In the genomic region with DNA sequence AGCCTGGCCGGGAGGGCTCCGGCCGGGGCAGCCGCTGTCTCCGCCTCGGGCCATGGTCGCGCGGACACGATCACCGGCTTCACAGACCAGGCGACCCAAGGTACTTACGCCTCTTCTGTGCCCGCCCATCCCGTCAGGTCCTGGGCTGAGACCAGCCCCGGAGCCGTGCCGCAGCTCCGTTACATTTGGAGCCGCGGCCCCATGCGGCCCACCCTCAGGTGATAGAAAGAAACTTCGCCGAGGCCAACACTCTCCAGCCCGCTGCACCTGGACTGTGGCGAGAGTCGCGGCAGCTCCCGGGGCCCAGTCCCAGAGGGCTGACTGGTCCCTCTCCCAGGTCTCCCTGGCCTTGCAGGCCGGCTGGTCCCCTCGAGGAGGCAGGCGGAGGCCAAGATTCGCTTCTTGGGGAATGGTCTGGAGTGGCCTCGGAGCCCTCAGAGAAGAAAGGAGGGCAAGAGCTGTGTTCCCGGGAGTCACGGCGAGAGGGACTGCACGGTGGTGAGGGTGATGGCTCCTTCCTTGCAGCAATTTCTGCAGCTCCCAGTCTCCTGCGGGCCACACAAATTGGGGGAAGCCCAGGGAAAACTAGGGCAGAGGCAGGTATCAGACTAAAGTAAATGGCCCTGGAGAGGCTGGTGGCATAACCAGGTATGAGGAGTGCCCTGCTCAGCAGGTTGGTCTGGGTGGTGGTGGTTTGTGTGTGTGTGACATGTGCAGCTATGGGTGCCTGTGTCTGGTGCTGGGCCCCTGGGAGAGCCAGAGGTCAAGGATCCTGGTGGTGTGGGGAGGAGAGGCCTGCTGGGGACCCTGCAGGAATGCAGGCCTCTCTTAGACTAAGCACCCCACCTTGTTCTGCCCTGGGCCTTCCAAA, we compare ENCODE assay signal across 7 cellular contexts. TPM values are rescaled to one million over a fixed set of nuclear protein-coding genes. Genes with fewer than 3 reads are reported as not detected.
DNase-seq lines count a peak whose midpoint lies in the region; ATAC-seq and TF ChIP-seq lines count a peak whose summit lies in the region.

No MANE protein-coding gene starts in this region.

- no TSS peak for BruUV-seq in Calu3 (replicated peaks; lab: Mats Ljungman, UMichigan)

- H2AFZ ChIP-seq in hepatocyte: peak overlapping the region; percentile 45
- no peak overlapping the region for H2AFZ ChIP-seq in smooth muscle cell (ENCODE audit: low read depth)

- peak overlapping the region; percentile 96 for H3K4me2 ChIP-seq in hepatocyte
- H3K4me2 ChIP-seq in smooth muscle cell: peak overlapping the region; percentile 88

- H3K4me3 Mint-ChIP-seq in Calu3 (ENCODE audit: low read depth, unreplicated experiment): no peak overlapping the region

- H3K36me3 Mint-ChIP-seq in Calu3 (ENCODE audit: insufficient read depth, unreplicated experiment): no peaks in the 10 kb centered on the region

- peaks cover 20% of the 10 kb centered on the region for H3K4me1 Mint-ChIP-seq in Calu3 (ENCODE audit: low read depth, unreplicated experiment)

- H3K4me1 ChIP-seq in SJSA1 (replicated peaks) (peaks cover 14% of the 10 kb centered on the region), hepatocyte (ENCODE audit: insufficient read depth) (peaks cover 19% of the 10 kb centered on the region), smooth muscle cell (ENCODE audit: low read depth) (peaks cover 22% of the 10 kb centered on the region)

- 17% methylated on average over 37 of the region's 39 CpGs for WGBS in hepatocyte (ENCODE audit: low lambda C conversion rate, missing lambda C conversion rate)
- 11% methylated on average over 39 of the region's 39 CpGs for WGBS in smooth muscle cell (ENCODE audit: low lambda C conversion rate)

- intact Hi-C loops in Calu3 (cut with micrococcal nuclease; ENCODE audit: unreplicated experiment): no loop called here

- H4K20me1 ChIP-seq in hepatocyte (ENCODE audit: insufficient read depth, poor library complexity, severe bottlenecking) (no peaks in the 10 kb centered on the region), smooth muscle cell (ENCODE audit: low read depth) (no peaks in the 10 kb centered on the region)

- H3K27me3 Mint-ChIP-seq in Calu3 (ENCODE audit: unreplicated experiment): peaks cover 56% of the 10 kb centered on the region

- H3K36me3 ChIP-seq in SJSA1: no peaks in the 10 kb centered on the region
- no peaks in the 10 kb centered on the region for H3K36me3 ChIP-seq in hepatocyte (replicated peaks; ENCODE audit: insufficient read depth, low read depth)
- no peaks in the 10 kb centered on the region for H3K36me3 ChIP-seq in smooth muscle cell (ENCODE audit: low read depth)

- H3K9me3 ChIP-seq in SJSA1 (replicated peaks): no peaks in the 10 kb centered on the region; the same call in 1 of the 2 replicates
- H3K9me3 ChIP-seq in hepatocyte (ENCODE audit: low read depth): no peaks in the 10 kb centered on the region
- no peaks in the 10 kb centered on the region for H3K9me3 ChIP-seq in smooth muscle cell (replicated peaks; ENCODE audit: low read depth)

- DNase-seq in SJSA1 (ENCODE audit: low read depth in 1 of 2, low spot score in 2 of 2): no peak
- no peak for DNase-seq in hepatocyte (ENCODE audit: low spot score)
- no peak for DNase-seq in smooth muscle cell (lab: John Stamatoyannopoulos, UW; ENCODE audit: unreplicated experiment)
- DNase-seq in putamen (ENCODE audit: low spot score): no peak
- DNase-seq in NK-92 (lab: John Stamatoyannopoulos, UW; ENCODE audit: unreplicated experiment): no peak
- no peak for DNase-seq in Calu3

- H3F3A ChIP-seq in smooth muscle cell (ENCODE audit: low read depth): no peaks in the 10 kb centered on the region

- CTCF ChIA-PET in Calu3 (lab: Charles Lee): interaction anchor here (0.8 kb wide), 1 partner anchor 9 kb away, joined by 3 read pairs; no protein-coding TSS in a partner anchor

- ATAC-seq in GM19351 (IDR thresholded peaks at IDR 0.05; ENCODE audit: unreplicated experiment): peak; percentile 22

- peaks cover 47% of the 10 kb centered on the region for H3K27me3 ChIP-seq in SJSA1 (replicated peaks)
- peaks cover 95% of the 10 kb centered on the region for H3K27me3 ChIP-seq in hepatocyte
- H3K27me3 ChIP-seq in smooth muscle cell (ENCODE audit: low read depth): peaks cover 97% of the 10 kb centered on the region

- no peaks in the 10 kb centered on the region for H3K9me2 ChIP-seq in hepatocyte (replicated peaks; ENCODE audit: insufficient read depth)

- no peak for TF ChIP-seq CTCF in hepatocyte (IDR thresholded peaks at IDR 0.05; ENCODE audit: poor library complexity)
- no peak for TF ChIP-seq CTCF in smooth muscle cell (IDR thresholded peaks at IDR 0.05; ENCODE audit: borderline replicate concordance, insufficient read depth, poor library complexity, severe bottlenecking)
- TF ChIP-seq CTCF in Calu3 (IDR thresholded peaks at IDR 0.05; ENCODE audit: unreplicated experiment): no peak

- H3K4me3 ChIP-seq in SJSA1 (peak overlapping the region; percentile 27), hepatocyte (no peak overlapping the region), smooth muscle cell (peak overlapping the region; percentile 47)

- H3K79me2 ChIP-seq in hepatocyte (no peaks in the 10 kb centered on the region), smooth muscle cell (ENCODE audit: low read depth) (no peaks in the 10 kb centered on the region)

- no peak overlapping the region for H3K27ac Mint-ChIP-seq in Calu3 (ENCODE audit: unreplicated experiment)

- no peak overlapping the region for H3K9ac ChIP-seq in smooth muscle cell (ENCODE audit: low read depth)

- H3K9me3 Mint-ChIP-seq in Calu3 (ENCODE audit: low read depth, unreplicated experiment): no peaks in the 10 kb centered on the region

- no peak overlapping the region for H3K27ac ChIP-seq in SJSA1
- no peak overlapping the region for H3K27ac ChIP-seq in hepatocyte
- no peak overlapping the region for H3K27ac ChIP-seq in smooth muscle cell (ENCODE audit: low read depth)

RNA-seq across cellular contexts. Expression of a gene that starts 0.8 kb away (rescaled TPM):
- 0.03 TPM in 1 of 2 replicates, not detected in the other for total RNA-seq in SJSA1 (2014; rRNA removed; shearing (Covaris generic))
- total RNA-seq in hepatocyte: 0.24 and 0.37 TPM in 2 replicates
- 0.10 and 0.24 TPM in 2 replicates for polyA plus RNA-seq in hepatocyte
- under 0.01 and 0.27 TPM in 2 replicates for total RNA-seq in smooth muscle cell
- not detected in 2 replicates for polyA plus RNA-seq in smooth muscle cell
- not detected in 2 replicates for total RNA-seq in Calu3 (2022)

RNA-seq across cellular contexts. Expression of a gene that starts 16.9 kb away (rescaled TPM):
- 17.2 and 32.3 TPM in 2 replicates for total RNA-seq in SJSA1 (2014; rRNA removed; shearing (Covaris generic))
- total RNA-seq in hepatocyte (25.8 and 26.8 TPM in 2 replicates), smooth muscle cell (9.3 and 12.7 TPM in 2 replicates), Calu3 (2022) (26.4 and 28.5 TPM in 2 replicates)
- polyA plus RNA-seq in hepatocyte (26.3 and 29.6 TPM in 2 replicates), smooth muscle cell (20.1 and 20.4 TPM in 2 replicates)
